4 cellular contexts compared by ENCODE assay signal in the genomic region with DNA sequence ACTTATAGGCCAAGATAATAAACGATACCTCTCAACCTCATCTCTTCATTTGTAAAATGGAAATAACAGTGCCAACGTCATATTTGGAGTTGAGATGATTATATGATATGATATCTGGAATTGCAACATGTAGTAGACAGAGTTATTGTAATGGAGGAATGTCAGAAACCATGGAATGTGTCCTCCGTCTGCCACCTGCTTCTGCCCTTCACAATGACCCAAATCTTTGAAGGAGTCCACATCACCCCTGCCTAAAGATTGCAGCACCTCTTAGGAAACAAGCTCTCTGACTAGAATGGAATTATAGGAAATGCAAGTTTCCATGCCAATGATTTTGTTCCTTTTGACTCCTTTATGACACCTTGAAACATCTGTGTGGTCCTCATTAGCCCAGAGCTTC. TPM values are rescaled to one million over a fixed set of nuclear protein-coding genes. Genes with fewer than 3 reads are reported as not detected.
"Had no signal": no experiment of that assay in that cellular context is flagged by ENCODE, and none has a peak within 500 bp of the region (broad histone marks: within the 10 kb centered on the region; RNA-seq: fewer than 3 reads in every experiment).

No MANE protein-coding gene starts in this region.

- H3K4me3 ChIP-seq: GM12878 had no signal

- ATAC-seq: GM12878 had no signal

- DNase-seq: GDM1, GF-D8 had no signal

RNA-seq across cellular contexts. Expression of a gene that starts 14.9 kb away (rescaled TPM):
- total RNA-seq: G401 had no signal
